In genomic region chr11:61891331-61892084, GRCh38 we compare ENCODE assay signal across 8 cellular contexts. TPM values are rescaled to one million over a fixed set of nuclear protein-coding genes. Genes with fewer than 3 reads are reported as not detected.
DNase-seq lines count a peak whose midpoint lies in the region; ATAC-seq and TF ChIP-seq lines count a peak whose summit lies in the region.

A gene with protein sequence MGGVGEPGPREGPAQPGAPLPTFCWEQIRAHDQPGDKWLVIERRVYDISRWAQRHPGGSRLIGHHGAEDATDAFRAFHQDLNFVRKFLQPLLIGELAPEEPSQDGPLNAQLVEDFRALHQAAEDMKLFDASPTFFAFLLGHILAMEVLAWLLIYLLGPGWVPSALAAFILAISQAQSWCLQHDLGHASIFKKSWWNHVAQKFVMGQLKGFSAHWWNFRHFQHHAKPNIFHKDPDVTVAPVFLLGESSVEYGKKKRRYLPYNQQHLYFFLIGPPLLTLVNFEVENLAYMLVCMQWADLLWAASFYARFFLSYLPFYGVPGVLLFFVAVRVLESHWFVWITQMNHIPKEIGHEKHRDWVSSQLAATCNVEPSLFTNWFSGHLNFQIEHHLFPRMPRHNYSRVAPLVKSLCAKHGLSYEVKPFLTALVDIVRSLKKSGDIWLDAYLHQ (minus strand): TSS chr11:61891545. CDS start chr11:61891381, 164 bp downstream.

- H3K27ac Mint-ChIP-seq in activated naive CD8-positive, alpha-beta T cell treated with anti-CD3 and anti-CD28 coated beads, Interleukin-2, amount 50 U/mL, for 24 hours, result no peak within 1 kb of the TSS

- H3K4me3 Mint-ChIP-seq in activated naive CD8-positive, alpha-beta T cell treated with anti-CD3 and anti-CD28 coated beads, Interleukin-2, amount 50 U/mL, for 24 hours, result peak within 1 kb of the TSS; percentile 74

- TF ChIP-seq CTCF in omental fat pad (IDR thresholded peaks at IDR 0.05) (no peak), upper lobe of right lung (IDR thresholded peaks at IDR 0.05) (no peak)

- intact Hi-C loops in head of caudate nucleus (cut with DNase I) (loop anchor here (5.0 kb wide), 1 partner anchor 89 kb away; no protein-coding TSS in a partner anchor), upper lobe of right lung (cut with DNase I) (no loop called here)

- H3K4me3 ChIP-seq in upper lobe of right lung, result peak within 1 kb of the TSS; percentile 76

- ATAC-seq in GM21717 (IDR thresholded peaks at IDR 0.05; ENCODE audit: unreplicated experiment), result peak; percentile 54
- ATAC-seq in activated naive CD8-positive, alpha-beta T cell treated with anti-CD3 and anti-CD28 coated beads, Interleukin-2, amount 50 U/mL, for 24 hours, result peak; percentile 70
- ATAC-seq in omental fat pad (ENCODE audit: low FRiP score), result peak; percentile 85
- peak; percentile 94 for ATAC-seq in upper lobe of right lung

- H3K9me3 ChIP-seq in upper lobe of right lung, result no peaks in the 10 kb centered on the region

- no peaks in the 10 kb centered on the region for H3K9me3 Mint-ChIP-seq in activated naive CD8-positive, alpha-beta T cell treated with anti-CD3 and anti-CD28 coated beads, Interleukin-2, amount 50 U/mL, for 24 hours

- peaks cover 9% of the 10 kb centered on the region for H3K4me1 Mint-ChIP-seq in activated naive CD8-positive, alpha-beta T cell treated with anti-CD3 and anti-CD28 coated beads, Interleukin-2, amount 50 U/mL, for 24 hours

- no peaks in the 10 kb centered on the region for H3K36me3 Mint-ChIP-seq in activated naive CD8-positive, alpha-beta T cell treated with anti-CD3 and anti-CD28 coated beads, Interleukin-2, amount 50 U/mL, for 24 hours (ENCODE audit: low read depth)

- no peaks in the 10 kb centered on the region for H3K27me3 ChIP-seq in upper lobe of right lung

- peak within 1 kb of the TSS; percentile 67 for H3K27ac ChIP-seq in upper lobe of right lung

- no peaks in the 10 kb centered on the region for H3K27me3 Mint-ChIP-seq in activated naive CD8-positive, alpha-beta T cell treated with anti-CD3 and anti-CD28 coated beads, Interleukin-2, amount 50 U/mL, for 24 hours

- peaks cover 16% of the 10 kb centered on the region for H3K4me1 ChIP-seq in upper lobe of right lung

- peak; percentile 40 for DNase-seq in DMS153 treated with DMSO at 0.1 percent for 48 hours (lab: John Stamatoyannopoulos, UW; ENCODE audit: unreplicated experiment)
- DNase-seq in LoVo (ENCODE audit: low spot score), result peak; percentile 90
- peak; percentile 21 for DNase-seq in SKM-1 treated with dmso at 0.1 percent for 144 hours (lab: John Stamatoyannopoulos, UW; ENCODE audit: unreplicated experiment)
- peak; percentile 63 for DNase-seq in activated naive CD8-positive, alpha-beta T cell treated with anti-CD3 and anti-CD28 coated beads, Interleukin-2, amount 50 U/mL, for 24 hours
- peak; percentile 67 to 94 (median 87) for DNase-seq in head of caudate nucleus
- DNase-seq in omental fat pad (ENCODE audit: low spot score), result peak; percentile 55
- DNase-seq in upper lobe of right lung, result peak; percentile 94

- H3K36me3 ChIP-seq in upper lobe of right lung, result no peaks in the 10 kb centered on the region

RNA-seq across cellular contexts. Expression of the gene that starts here (rescaled TPM):
- total RNA-seq in omental fat pad (100 to 1,000 TPM; 111 to 285 (median 246) TPM), upper lobe of right lung (68.5 TPM)

Comparison
In these comparisons a context has a peak if more than half of its experiments do, and no peak if none do; other contexts are left out.
1. Peak in every context shown above with its lines: DNase-seq, ATAC-seq, H3K4me3 ChIP-seq and H3K27ac ChIP-seq.
2. DNase-seq: peak in every context shown above with its lines; median percentile 94 in upper lobe of right lung; 90 in LoVo; 87 in head of caudate nucleus; 63 in activated naive CD8-positive, alpha-beta T cell treated with anti-CD3 and anti-CD28 coated beads, Interleukin-2, amount 50 U/mL, for 24 hours; 55 in omental fat pad; 40 in DMS153 treated with DMSO at 0.1 percent for 48 hours; 21 in SKM-1 treated with dmso at 0.1 percent for 144 hours.